ENCODE assay signal across 18 cellular contexts in the genomic region with DNA sequence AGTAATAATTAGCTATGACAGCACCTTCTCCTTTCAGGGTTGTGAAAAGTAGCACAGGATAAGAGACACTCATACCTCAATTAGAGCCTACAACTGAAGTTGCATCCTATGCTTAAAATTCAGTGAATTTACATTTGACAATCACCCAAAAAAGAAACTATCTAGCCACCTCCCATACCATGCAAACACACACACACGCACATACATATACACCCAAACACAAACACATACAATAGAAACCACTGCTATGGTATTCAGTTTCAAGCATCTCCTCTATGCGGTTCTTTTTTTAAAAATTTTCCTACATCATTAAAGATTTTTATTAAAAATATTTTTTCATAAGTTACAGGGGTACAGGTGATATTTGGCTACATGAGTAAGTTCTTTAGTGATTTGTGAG. TPM values are rescaled to one million over a fixed set of nuclear protein-coding genes. Genes with fewer than 3 reads are reported as not detected.
A peak's percentile ranks its signal among the peaks of the same experiment; 100 is the strongest.
DNase-seq lines count a peak whose midpoint lies in the region; TF ChIP-seq lines count a peak whose summit lies in the region.
"Had no signal": no experiment of that assay in that cellular context is flagged by ENCODE, and none has a peak within 500 bp of the region (broad histone marks: within the 10 kb centered on the region; RNA-seq: fewer than 3 reads in every experiment).

No MANE protein-coding gene starts in this region.

- no TSS peak for BruUV-seq in Calu3 (replicated peaks; lab: Mats Ljungman, UMichigan)

- H3K27me3 Mint-ChIP-seq in Calu3 (ENCODE audit: unreplicated experiment), result no peaks in the 10 kb centered on the region
- H3K27me3 Mint-ChIP-seq: CD4-positive, CD25-positive, alpha-beta regulatory T cell had no signal

- H3K4me1 Mint-ChIP-seq in Calu3 (ENCODE audit: low read depth, unreplicated experiment), result peaks cover 14% of the 10 kb centered on the region
- H3K4me1 Mint-ChIP-seq: CD4-positive, CD25-positive, alpha-beta regulatory T cell; CD8-positive, alpha-beta memory T cell had no signal

- H3K4me3 Mint-ChIP-seq in Calu3 (ENCODE audit: low read depth, unreplicated experiment), result no peak overlapping the region
- H3K4me3 Mint-ChIP-seq: CD4-positive, CD25-positive, alpha-beta regulatory T cell; CD8-positive, alpha-beta memory T cell; GM23338 had no signal

- CTCF ChIA-PET in Calu3 (lab: Charles Lee), result no interaction called here

- no peak for DNase-seq in Calu3
- DNase-seq in KBM-7, result peak; percentile 24
- peak; percentile 15 for DNase-seq in NOMO-1 treated with DMSO at 0.1 percent for 48 hours (lab: John Stamatoyannopoulos, UW; ENCODE audit: unreplicated experiment)
- peak; percentile 3 for DNase-seq in superior temporal gyrus (ENCODE audit: extremely low spot score)
- DNase-seq in midbrain (lab: John Stamatoyannopoulos, UW), result no peak
- DNase-seq in DMS153 (lab: John Stamatoyannopoulos, UW), result no peak
- DNase-seq: ACHN; BE2C; C1 segment of cervical spinal cord; CD4-positive, CD25-positive, alpha-beta regulatory T cell; COR-L47; DMS79; GDM1; HCEC 1CT; IMR-90 had no signal

- peaks cover 14% of the 10 kb centered on the region for H3K36me3 Mint-ChIP-seq in Calu3 (ENCODE audit: insufficient read depth, unreplicated experiment)
- H3K36me3 Mint-ChIP-seq: CD4-positive, CD25-positive, alpha-beta regulatory T cell; CD8-positive, alpha-beta memory T cell had no signal

- TF ChIP-seq CTCF in Calu3 (IDR thresholded peaks at IDR 0.05; ENCODE audit: unreplicated experiment), result no peak

- in situ Hi-C loops in KBM-7 (cut with MboI; ENCODE audit: low pct_unique_long_range_greater_than_20kb, low sequenced_read_pairs), result no loop called here

- peak overlapping the region; percentile 25 for H3K27ac Mint-ChIP-seq in Calu3 (ENCODE audit: unreplicated experiment)
- H3K27ac Mint-ChIP-seq: CD4-positive, CD25-positive, alpha-beta regulatory T cell; CD8-positive, alpha-beta memory T cell; GM23338 had no signal

- peaks cover 4% of the 10 kb centered on the region for H3K9me3 Mint-ChIP-seq in Calu3 (ENCODE audit: low read depth, unreplicated experiment)

- intact Hi-C loops in Calu3 (cut with micrococcal nuclease; ENCODE audit: unreplicated experiment), result no loop called here

RNA-seq across cellular contexts. Expression of a gene that starts 57.5 kb away (rescaled TPM):
- total RNA-seq in Calu3 (2022), result 23.2 and 31.1 TPM in 2 replicates
- total RNA-seq: CD4-positive, CD25-positive, alpha-beta regulatory T cell; CD8-positive, alpha-beta memory T cell; Daoy; IMR-90 had no signal

Comparison
In these comparisons a context has a peak if more than half of its experiments do, and no peak if none do; other contexts are left out.
1. DNase-seq: peak in KBM-7 (single experiment), NOMO-1 treated with DMSO at 0.1 percent for 48 hours (single experiment) and superior temporal gyrus (single experiment); none in Calu3 (single experiment), midbrain (single experiment) and DMS153 (single experiment).